8 cellular contexts compared by ENCODE assay signal in genomic region chr5:127028822-127029457, GRCh38. TPM values are rescaled to one million over a fixed set of nuclear protein-coding genes. Genes with fewer than 3 reads are reported as not detected.
A peak's percentile ranks its signal among the peaks of the same experiment; 100 is the strongest.
DNase-seq lines count a peak whose midpoint lies in the region; ATAC-seq and TF ChIP-seq lines count a peak whose summit lies in the region.

No MANE protein-coding gene starts in this region.

- no peak overlapping the region for H2AFZ ChIP-seq in Karpas-422 (ENCODE audit: low read length)

- H3K4me1 Mint-ChIP-seq in activated T-helper 1 cell treated with anti-CD3 and anti-CD28 coated beads, Interleukin-12 subunit alpha, Interleukin-12 subunit beta, Interleukin-2, Interleukin-4 antibody, amounts not matched to agents 30 ng/mL and 10 ng/mL and 1 ng/mL, durations not matched to agents 14 hours and 24 hours and 36 hours (ENCODE audit: low read depth): peaks cover 31% of the 10 kb centered on the region

- no peaks in the 10 kb centered on the region for H3K36me3 ChIP-seq in Karpas-422 (ENCODE audit: insufficient read depth, low read length)
- H3K36me3 ChIP-seq in tibial artery: no peaks in the 10 kb centered on the region

- no peaks in the 10 kb centered on the region for H3K9me3 Mint-ChIP-seq in activated T-helper 1 cell treated with anti-CD3 and anti-CD28 coated beads, Interleukin-12 subunit alpha, Interleukin-12 subunit beta, Interleukin-2, Interleukin-4 antibody, amounts not matched to agents 30 ng/mL and 10 ng/mL and 1 ng/mL, durations not matched to agents 14 hours and 24 hours and 36 hours

- no peaks in the 10 kb centered on the region; the same call in 1 of the 2 replicates for H3K27me3 ChIP-seq in Karpas-422 (ENCODE audit: low read length)
- H3K27me3 ChIP-seq in tibial artery: no peaks in the 10 kb centered on the region

- peak; percentile 92 for DNase-seq in DMS 273 (lab: John Stamatoyannopoulos, UW; ENCODE audit: unreplicated experiment)
- no peak for DNase-seq in Karpas-422
- DNase-seq in activated T-helper 1 cell treated with anti-CD3 and anti-CD28 coated beads, Interleukin-12 subunit alpha, Interleukin-12 subunit beta, Interleukin-2, Interleukin-4 antibody, amounts not matched to agents 30 ng/mL and 10 ng/mL and 1 ng/mL, durations not matched to agents 14 hours and 24 hours and 36 hours (ENCODE audit: low spot score): no peak
- peak; percentile 69 to 73 for DNase-seq in left colon
- DNase-seq in tibial artery: peak in 1 of 2 donors; percentile 30
- no peak for DNase-seq in SW480 (ENCODE audit: low spot score)
- no peak for DNase-seq in effector CD4-positive, alpha-beta T cell
- DNase-seq in NCI-H2081 treated with DMSO at 0.1 percent for 48 hours (lab: John Stamatoyannopoulos, UW): no peak

- no peaks in the 10 kb centered on the region for H3K9me3 ChIP-seq in Karpas-422 (ENCODE audit: low read length)
- H3K9me3 ChIP-seq in tibial artery: no peaks in the 10 kb centered on the region

- no peaks in the 10 kb centered on the region for H4K20me1 ChIP-seq in Karpas-422 (ENCODE audit: insufficient read depth, low read depth, low read length)

- H3K27ac ChIP-seq in Karpas-422 (ENCODE audit: low read length) (no peak overlapping the region), tibial artery (no peak overlapping the region)

- H3K79me2 ChIP-seq in Karpas-422 (ENCODE audit: low read length): no peaks in the 10 kb centered on the region

- H3K36me3 Mint-ChIP-seq in activated T-helper 1 cell treated with anti-CD3 and anti-CD28 coated beads, Interleukin-12 subunit alpha, Interleukin-12 subunit beta, Interleukin-2, Interleukin-4 antibody, amounts not matched to agents 30 ng/mL and 10 ng/mL and 1 ng/mL, durations not matched to agents 14 hours and 24 hours and 36 hours (ENCODE audit: low read depth): peaks cover 5% of the 10 kb centered on the region

- H3K27me3 Mint-ChIP-seq in activated T-helper 1 cell treated with anti-CD3 and anti-CD28 coated beads, Interleukin-12 subunit alpha, Interleukin-12 subunit beta, Interleukin-2, Interleukin-4 antibody, amounts not matched to agents 30 ng/mL and 10 ng/mL and 1 ng/mL, durations not matched to agents 14 hours and 24 hours and 36 hours (ENCODE audit: insufficient read depth): peaks cover 30% of the 10 kb centered on the region

- H3K4me3 Mint-ChIP-seq in activated T-helper 1 cell treated with anti-CD3 and anti-CD28 coated beads, Interleukin-12 subunit alpha, Interleukin-12 subunit beta, Interleukin-2, Interleukin-4 antibody, amounts not matched to agents 30 ng/mL and 10 ng/mL and 1 ng/mL, durations not matched to agents 14 hours and 24 hours and 36 hours: peak overlapping the region; percentile 89

- H3K4me2 ChIP-seq in Karpas-422 (ENCODE audit: low read depth, low read length, poor library complexity, severe bottlenecking): peak overlapping the region; percentile 96

- TF ChIP-seq CTCF in tibial artery (IDR thresholded peaks at IDR 0.05): no peak

- peak; percentile 44 for ATAC-seq in left colon

- no peak overlapping the region for H3K9ac ChIP-seq in Karpas-422 (ENCODE audit: low read length)

- intact Hi-C loops in activated T-helper 1 cell treated with anti-CD3 and anti-CD28 coated beads, Interleukin-12 subunit alpha, Interleukin-12 subunit beta, Interleukin-2, Interleukin-4 antibody, amounts not matched to agents 30 ng/mL and 10 ng/mL and 1 ng/mL, durations not matched to agents 14 hours and 24 hours and 36 hours (cut with micrococcal nuclease): no loop called here
- intact Hi-C loops in left colon (cut with DNase I, micrococcal nuclease) (loop anchor here in 1 of 2 donors (10.0 kb wide), 1 partner anchor 164 kb away; no protein-coding TSS in a partner anchor), tibial artery (cut with DNase I; ENCODE audit: low total_unique reads) (no loop called here)

- no peaks in the 10 kb centered on the region for H3K9me2 ChIP-seq in Karpas-422 (replicated peaks; ENCODE audit: insufficient read depth, low read length)

- H3K4me1 ChIP-seq in Karpas-422 (ENCODE audit: low read length): peaks cover 18% of the 10 kb centered on the region
- peaks cover 0 to 14% (median 4%) of the 10 kb centered on the region in 4 donors for H3K4me1 ChIP-seq in tibial artery

- no peak overlapping the region for H3K27ac Mint-ChIP-seq in activated T-helper 1 cell treated with anti-CD3 and anti-CD28 coated beads, Interleukin-12 subunit alpha, Interleukin-12 subunit beta, Interleukin-2, Interleukin-4 antibody, amounts not matched to agents 30 ng/mL and 10 ng/mL and 1 ng/mL, durations not matched to agents 14 hours and 24 hours and 36 hours

- H3K4me3 ChIP-seq in Karpas-422 (ENCODE audit: low read length) (peak overlapping the region; percentile 89; the same call in 1 of the 2 replicates), tibial artery (peak overlapping the region; percentile 71 to 83)

RNA-seq across cellular contexts. Expression of gene MARCHF3, which starts 1.4 kb away (rescaled TPM):
- 0.56 and 9.9 TPM in 2 replicates for total RNA-seq in Karpas-422 (2014; rRNA removed; shearing (Covaris generic); ENCODE audit: low replicate concordance)
- total RNA-seq in activated T-helper 1 cell treated with anti-CD3 and anti-CD28 coated beads, Interleukin-12 subunit alpha, Interleukin-12 subunit beta, Interleukin-2, Interleukin-4 antibody, amounts not matched to agents 30 ng/mL and 10 ng/mL and 1 ng/mL, durations not matched to agents 14 hours and 24 hours and 36 hours: 5.2 and 5.9 TPM in 2 replicates
- 10 to 100 TPM; 40.3 to 57.7 TPM for total RNA-seq in left colon

RNA-seq across cellular contexts. Expression of gene C5orf63, which starts 44.4 kb away (rescaled TPM):
- total RNA-seq in Karpas-422 (2014; rRNA removed; shearing (Covaris generic); ENCODE audit: low replicate concordance): 14.3 and 24.2 TPM in 2 replicates
- 4.0 and 7.0 TPM in 2 replicates for total RNA-seq in activated T-helper 1 cell treated with anti-CD3 and anti-CD28 coated beads, Interleukin-12 subunit alpha, Interleukin-12 subunit beta, Interleukin-2, Interleukin-4 antibody, amounts not matched to agents 30 ng/mL and 10 ng/mL and 1 ng/mL, durations not matched to agents 14 hours and 24 hours and 36 hours
- total RNA-seq in left colon: 10 to 100 TPM; 11.0 to 15.3 TPM

Comparison
In these comparisons a context has a peak if more than half of its experiments do, and no peak if none do; other contexts are left out.
1. DNase-seq: peak in DMS 273 (single experiment) and left colon (2 of 2); none in Karpas-422 (single experiment), activated T-helper 1 cell treated with anti-CD3 and anti-CD28 coated beads, Interleukin-12 subunit alpha, Interleukin-12 subunit beta, Interleukin-2, Interleukin-4 antibody, amounts not matched to agents 30 ng/mL and 10 ng/mL and 1 ng/mL, durations not matched to agents 14 hours and 24 hours and 36 hours (single experiment), SW480 (single experiment), effector CD4-positive, alpha-beta T cell (single experiment) and NCI-H2081 treated with DMSO at 0.1 percent for 48 hours (single experiment).